2 cellular contexts compared by ENCODE assay signal in the genomic region with DNA sequence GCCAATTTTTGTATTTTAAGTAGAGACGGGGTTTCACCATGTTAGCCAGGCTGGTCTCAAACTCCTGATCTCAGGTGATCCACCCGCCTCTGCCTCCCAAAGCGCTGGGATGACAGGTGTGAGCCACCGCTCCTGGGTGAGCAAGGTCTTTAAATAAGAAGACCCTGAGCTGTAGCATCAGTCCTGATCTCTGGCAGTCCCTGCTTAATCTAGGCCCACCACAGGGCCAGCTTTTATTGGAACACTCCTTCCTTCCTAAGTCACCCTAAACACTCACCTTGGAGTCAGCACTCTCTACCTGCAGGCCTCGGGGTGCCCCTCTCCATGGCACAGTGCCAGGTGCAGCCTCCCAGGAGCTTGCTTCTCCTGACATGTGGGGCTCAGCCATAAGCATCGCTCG.
TF ChIP-seq lines count a peak whose summit lies in the region.

No MANE protein-coding gene starts in this region.

TF ChIP-seq in HEK293, 187 proteins besides CTCF, POLR2A, EP300 and RAD21:
- peak; percentile 90 for TF ChIP-seq ZNF10 (tag by site-specific recombination; IDR thresholded peaks at IDR 0.05)

TF ChIP-seq in K562, 482 proteins besides CTCF, POLR2A, EP300 and RAD21:
- TF ChIP-seq ZNF134 (CRISPR knock-in tag; conservative IDR thresholded peaks at IDR 0.05): peak; percentile 82
TF ChIP-seq in K562: peak in this region for 1; not testable (repeated sequence) for 481.
